Comparison of ENCODE assay signal across 5 cellular contexts in the genomic region with DNA sequence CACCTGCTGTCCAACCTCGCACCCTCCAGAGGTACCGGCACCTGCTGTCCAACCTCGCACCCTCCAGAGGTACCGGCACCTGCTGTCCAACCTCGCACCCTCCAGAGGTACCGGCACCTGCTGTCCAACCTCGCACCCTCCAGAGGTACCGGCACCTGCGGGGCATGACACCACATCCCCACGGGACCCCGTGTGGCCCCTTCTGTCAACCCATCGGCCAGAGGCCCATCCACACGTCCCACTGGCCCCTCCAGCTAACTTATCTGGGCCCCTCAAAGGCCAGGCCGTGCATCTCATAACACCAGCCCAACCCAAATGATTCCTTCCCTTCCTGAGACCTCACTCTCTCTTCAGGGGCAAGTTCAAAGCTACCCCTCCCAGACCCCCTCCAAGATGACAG. TPM values are rescaled to one million over a fixed set of nuclear protein-coding genes. Genes with fewer than 3 reads are reported as not detected.
"Had no signal": no experiment of that assay in that cellular context is flagged by ENCODE, and none has a peak within 500 bp of the region (broad histone marks: within the 10 kb centered on the region; RNA-seq: fewer than 3 reads in every experiment).

No MANE protein-coding gene starts in this region.

RNA-seq across cellular contexts. Expression of gene CFAP97D2, which starts 53.0 kb away (rescaled TPM):
- total RNA-seq: fibroblast of lung, liver, mesenteric fat pad, transverse colon, vagina had no signal
- polyA plus RNA-seq: fibroblast of lung, liver had no signal
